Comparison of ENCODE assay signal across 2 cellular contexts in genomic region chr9:34518896-34519295, GRCh38.
A peak's percentile ranks its signal among the peaks of the same experiment; 100 is the strongest.
TF ChIP-seq lines count a peak whose summit lies in the region.

No MANE protein-coding gene starts in this region.

TF ChIP-seq in GM12891, 5 proteins besides CTCF, POLR2A, EP300 and RAD21 (continued from another document):
- no peak for TF ChIP-seq POLR2AphosphoS5 (IDR thresholded peaks at IDR 0.05; ENCODE audit: low read depth, low read length)
TF ChIP-seq in GM12891: peak in this region for 1.

TF ChIP-seq in GM12878, 131 proteins besides CTCF, POLR2A, EP300 and RAD21:
- TF ChIP-seq SPI1 (IDR thresholded peaks at IDR 0.05; ENCODE audit: borderline replicate concordance, insufficient read depth, low read depth, low read length), result 0 out of 2 replicates have a peak, but pooled peaks have one; percentile 12
- no peak for TF ChIP-seq BCLAF1 (IDR thresholded peaks at IDR 0.05)
- TF ChIP-seq BCL3 (IDR thresholded peaks at IDR 0.05; ENCODE audit: borderline replicate concordance, insufficient read depth, low read depth, low read length, poor library complexity, severe bottlenecking), result no peak
